In the genomic region with DNA sequence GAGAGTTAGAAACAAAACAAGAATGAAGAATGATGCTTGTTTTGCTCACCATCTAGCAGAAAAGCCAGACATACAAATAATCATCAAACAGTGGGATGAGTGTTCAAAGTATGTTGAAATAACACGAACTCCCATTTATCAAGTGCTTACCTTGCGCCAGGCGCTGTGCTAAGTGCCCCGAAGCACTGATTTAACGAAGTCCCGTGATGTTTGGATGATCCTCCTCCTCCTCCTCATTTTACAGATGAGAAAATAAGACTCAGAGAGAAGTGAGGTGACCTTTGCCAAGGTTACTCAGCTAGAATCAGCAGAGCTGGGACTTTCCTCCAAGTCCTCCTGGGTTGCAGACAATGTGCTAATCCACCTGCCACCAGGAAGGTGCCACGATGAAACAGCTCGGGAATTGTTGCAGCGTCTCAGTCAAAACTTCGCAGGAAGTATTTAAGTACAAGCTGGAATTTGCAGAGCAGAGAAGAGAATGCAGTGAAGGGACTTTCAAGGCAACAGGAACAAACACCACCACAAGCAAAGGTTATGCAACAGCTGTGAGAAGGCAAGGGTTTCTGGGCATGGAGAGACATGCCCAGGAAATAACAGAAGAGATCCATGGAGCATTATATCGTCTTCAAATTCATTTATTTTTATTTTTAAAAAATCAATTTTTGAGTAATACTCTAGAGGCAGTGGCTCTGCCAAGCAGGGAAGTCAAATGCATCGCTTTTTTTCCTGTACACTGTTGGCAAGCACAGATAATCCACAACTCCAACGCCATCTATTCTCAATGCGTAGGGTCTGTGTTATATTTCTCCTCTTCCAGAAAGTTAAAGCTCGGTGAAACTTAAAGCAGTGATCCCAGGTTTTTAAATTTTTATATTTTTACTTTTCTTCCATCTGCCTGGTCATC, we compare ENCODE assay signal across 9 cellular contexts. TPM values are rescaled to one million over a fixed set of nuclear protein-coding genes. Genes with fewer than 3 reads are reported as not detected.
DNase-seq lines count a peak whose midpoint lies in the region; ATAC-seq and TF ChIP-seq lines count a peak whose summit lies in the region.
"Had no signal": no experiment of that assay in that cellular context is flagged by ENCODE, and none has a peak within 500 bp of the region (broad histone marks: within the 10 kb centered on the region; RNA-seq: fewer than 3 reads in every experiment).

No MANE protein-coding gene starts in this region.

- no peaks in the 10 kb centered on the region for H3K36me3 Mint-ChIP-seq in stimulated activated memory B cell treated with anti-CD40 and anti-IgM and Interleukin-4, amounts not matched to agents 10 μg/mL and 1 μg/mL and 100 μg/mL, for 72 hours
- no peaks in the 10 kb centered on the region for H3K36me3 Mint-ChIP-seq in immature natural killer cell

- peak overlapping the region; percentile 32 for H3K4me3 ChIP-seq in fibroblast of villous mesenchyme (ENCODE audit: low read depth, low read length)

- TF ChIP-seq CTCF in fibroblast of villous mesenchyme (IDR thresholded peaks at IDR 0.05; ENCODE audit: insufficient read depth, low read depth, low read length) = no peak

- ATAC-seq in stimulated activated memory B cell treated with anti-CD40 and anti-IgM and Interleukin-4, amounts not matched to agents 10 μg/mL and 1 μg/mL and 100 μg/mL, for 72 hours = no peak
- ATAC-seq in GM18498 (IDR thresholded peaks at IDR 0.05; ENCODE audit: unreplicated experiment) = no peak

- no peaks in the 10 kb centered on the region for H3K27me3 Mint-ChIP-seq in stimulated activated memory B cell treated with anti-CD40 and anti-IgM and Interleukin-4, amounts not matched to agents 10 μg/mL and 1 μg/mL and 100 μg/mL, for 72 hours
- no peaks in the 10 kb centered on the region for H3K27me3 Mint-ChIP-seq in immature natural killer cell (ENCODE audit: low read depth in 3 of 3)

- H3K27ac Mint-ChIP-seq in stimulated activated memory B cell treated with anti-CD40 and anti-IgM and Interleukin-4, amounts not matched to agents 10 μg/mL and 1 μg/mL and 100 μg/mL, for 72 hours = no peak overlapping the region
- no peak overlapping the region for H3K27ac Mint-ChIP-seq in immature natural killer cell

- peak; percentile 52 for DNase-seq in NCI-H2171 treated with DMSO at 0.1 percent for 48 hours (lab: John Stamatoyannopoulos, UW)
- DNase-seq in NCI-H2171 (lab: John Stamatoyannopoulos, UW) = no peak
- DNase-seq in SKM-1 (lab: John Stamatoyannopoulos, UW; ENCODE audit: unreplicated experiment) = peak; percentile 48
- DNase-seq in fibroblast of villous mesenchyme (ENCODE audit: low read depth) = peak; percentile 82
- no peak for DNase-seq in immature natural killer cell
- DNase-seq in effector CD8-positive, alpha-beta T cell (lab: John Stamatoyannopoulos, UW) = no peak

- no peaks in the 10 kb centered on the region for H3K9me3 Mint-ChIP-seq in stimulated activated memory B cell treated with anti-CD40 and anti-IgM and Interleukin-4, amounts not matched to agents 10 μg/mL and 1 μg/mL and 100 μg/mL, for 72 hours
- H3K9me3 Mint-ChIP-seq in immature natural killer cell = no peaks in the 10 kb centered on the region

- peak overlapping the region; percentile 32 for H3K4me3 Mint-ChIP-seq in stimulated activated memory B cell treated with anti-CD40 and anti-IgM and Interleukin-4, amounts not matched to agents 10 μg/mL and 1 μg/mL and 100 μg/mL, for 72 hours
- no peak overlapping the region for H3K4me3 Mint-ChIP-seq in immature natural killer cell

- peaks cover 6% of the 10 kb centered on the region for H3K4me1 Mint-ChIP-seq in stimulated activated memory B cell treated with anti-CD40 and anti-IgM and Interleukin-4, amounts not matched to agents 10 μg/mL and 1 μg/mL and 100 μg/mL, for 72 hours
- peaks cover 3 to 5% of the 10 kb centered on the region in 2 donors for H3K4me1 Mint-ChIP-seq in immature natural killer cell

RNA-seq across cellular contexts. Expression of gene PRCD, which starts 11.1 kb away (rescaled TPM):
- 1.6 and 2.2 TPM in 2 replicates for total RNA-seq in fibroblast of villous mesenchyme
- polyA plus RNA-seq in immature natural killer cell = 1 to 10 TPM; 2.8 to 5.3 (median 3.1) TPM
- total RNA-seq: HT1080 had no signal

RNA-seq across cellular contexts. Expression of gene CYGB, which starts 13.5 kb away (rescaled TPM):
- 11.7 and 14.2 TPM in 2 replicates for total RNA-seq in fibroblast of villous mesenchyme
- polyA plus RNA-seq in immature natural killer cell = under 1 TPM in 2 of 3 donors, not detected in 1; 0.09 to 0.41 TPM

RNA-seq across cellular contexts. Expression of gene ST6GALNAC2, which starts 34.7 kb away (rescaled TPM):
- total RNA-seq in fibroblast of villous mesenchyme = 0.86 and 1.9 TPM in 2 replicates
- polyA plus RNA-seq in immature natural killer cell = under 1 TPM in 1 of 3 donors, not detected in 2; 0.24 TPM
- total RNA-seq: HT1080 had no signal

RNA-seq across cellular contexts. Expression of gene RHBDF2, which starts 49.7 kb away (rescaled TPM):
- 13.4 and 14.2 TPM in 2 replicates for total RNA-seq in fibroblast of villous mesenchyme
- 10 to 100 TPM; 19.3 to 90.5 (median 23.6) TPM for polyA plus RNA-seq in immature natural killer cell

Comparison
In these comparisons a context has a peak if more than half of its experiments do, and no peak if none do; other contexts are left out.
1. DNase-seq: peak in NCI-H2171 treated with DMSO at 0.1 percent for 48 hours (single experiment), SKM-1 (single experiment) and fibroblast of villous mesenchyme (single experiment); none in NCI-H2171 (single experiment), immature natural killer cell (0 of 3) and effector CD8-positive, alpha-beta T cell (single experiment).